Comparison of ENCODE assay signal across 1 cellular context in genomic region chrX:1394731-1395501, GRCh38.
TF ChIP-seq lines count a peak whose summit lies in the region.

No MANE protein-coding gene starts in this region.

TF ChIP-seq in WTC11, 78 proteins besides CTCF, POLR2A, EP300 and RAD21 (continued from another document):
- TF ChIP-seq CDX4 (CRISPR knock-in tag; IDR thresholded peaks at IDR 0.05; ENCODE audit: borderline replicate concordance) (no peak), ZNF263 (CRISPR knock-in tag; IDR thresholded peaks at IDR 0.05; ENCODE audit: low read depth) (no peak)
